Comparison of ENCODE assay signal across 8 cellular contexts in genomic region chr2:190407662-190408537, GRCh38. TPM values are rescaled to one million over a fixed set of nuclear protein-coding genes. Genes with fewer than 3 reads are reported as not detected.
DNase-seq lines count a peak whose midpoint lies in the region; ATAC-seq lines count a peak whose summit lies in the region.

MFSD6 (plus strand) TSS chr2:190408355; CDS start chr2:190436030, 27,675 bp downstream.

- H3K36me3 ChIP-seq in iPS DF 6.9 (ENCODE audit: control insufficient read depth, insufficient read depth, low read length), result no peaks in the 10 kb centered on the region

- DNase-seq in COR-L47 (lab: John Stamatoyannopoulos, UW) (peak; percentile 74), HT-29 (ENCODE audit: low spot score) (peak; percentile 68), iPS DF 6.9 (ENCODE audit: low read depth, low spot score) (no peak), skeletal muscle cell (ENCODE audit: low read depth) (no peak), cortex of kidney (lab: John Stamatoyannopoulos, UW) (no peak)

- WGBS in iPS DF 6.9 (ENCODE audit: insufficient coverage, insufficient read length), result no CpG with 5 or more reads among the region's 98 CpGs

- peak within 1 kb of the TSS; percentile 98 for H3K27ac ChIP-seq in angular gyrus (ENCODE audit: low read depth, low read length)
- H3K27ac ChIP-seq in iPS DF 6.9 (ENCODE audit: low read length), result no peak within 1 kb of the TSS

- ATAC-seq in GM19468 (IDR thresholded peaks at IDR 0.05; ENCODE audit: extremely low read depth, unreplicated experiment), result peak; percentile 25

- no peaks in the 10 kb centered on the region; the same call in 1 of the 2 replicates for H3K4me1 ChIP-seq in iPS DF 6.9 (ENCODE audit: control insufficient read depth, insufficient read depth, low read length)

- H3K9me3 ChIP-seq in iPS DF 6.9 (ENCODE audit: control insufficient read depth, insufficient read depth, low read length), result no peaks in the 10 kb centered on the region

- intact Hi-C loops in T-helper 1 cell treated with Interleukin-12 subunit alpha and Interleukin-12 subunit beta and Interleukin-4 antibody, amounts not matched to agents 30 ng/mL and 1 ng/mL, for 36 hours (cut with micrococcal nuclease), result loop anchor here (1.0 to 5.0 kb wide), 15 partner anchors 7 to 1273 kb away; partner anchors contain the start of genes ASNSD1, HIBCH, INPP1 and NEMP2

- H3K4me3 ChIP-seq in iPS DF 6.9 (ENCODE audit: low read length) (peak within 1 kb of the TSS; percentile 90), skeletal muscle cell (ENCODE audit: low read depth, low read length) (peak within 1 kb of the TSS; percentile 55)

- H3K27me3 ChIP-seq in iPS DF 6.9 (ENCODE audit: control insufficient read depth, insufficient read depth, low read length), result peaks cover 2% of the 10 kb centered on the region; the same call in 1 of the 2 replicates

RNA-seq across cellular contexts. Expression of gene MFSD6, which starts in this region (rescaled TPM):
- total RNA-seq in HT-29 (2014; rRNA removed; shearing (Covaris generic)), result 38.3 and 45.1 TPM in 2 replicates
- 50.4 and 53.9 TPM in 2 replicates for total RNA-seq in T-helper 1 cell treated with Interleukin-12 subunit alpha and Interleukin-12 subunit beta and Interleukin-4 antibody, amounts not matched to agents 30 ng/mL and 1 ng/mL, for 36 hours

Comparison
In these comparisons a context has a peak if more than half of its experiments do, and no peak if none do; other contexts are left out.
1. DNase-seq: peak in COR-L47 (single experiment) and HT-29 (single experiment); none in iPS DF 6.9 (single experiment), skeletal muscle cell (single experiment) and cortex of kidney (single experiment).